In genomic region chr9:35096035-35096849, GRCh38 we compare ENCODE assay signal across 8 cellular contexts. TPM values are rescaled to one million over a fixed set of nuclear protein-coding genes. Genes with fewer than 3 reads are reported as not detected.
DNase-seq lines count a peak whose midpoint lies in the region; ATAC-seq and TF ChIP-seq lines count a peak whose summit lies in the region.

TSS of gene PIGO (minus strand) at chr9:35096591. CDS start at chr9:35095565, 1,026 bp downstream.

- 0 to 1% methylated on average over 23 to 50 of the region's 53 CpGs for WGBS in lower leg skin, 2 donors

- intact Hi-C loops in dorsolateral prefrontal cortex (cut with DNase I) (loop anchor here (2.0 to 5.0 kb wide), 3 partner anchors 15 to 199 kb away; partner anchors contain the start of gene DNAJB5 (in 1 of the 2)), lower leg skin (cut with DNase I; ENCODE audit: low total_unique reads) (no loop called here)

- ATAC-seq in GM19324 (IDR thresholded peaks at IDR 0.05; ENCODE audit: low FRiP score, unreplicated experiment) (peak; percentile 81), HG03460 (IDR thresholded peaks at IDR 0.05; ENCODE audit: unreplicated experiment) (peak; percentile 93)

- H3K27me3 ChIP-seq in dorsolateral prefrontal cortex, result no peaks in the 10 kb centered on the region

- H3K4me3 ChIP-seq in dorsolateral prefrontal cortex (peak within 1 kb of the TSS; percentile 72 to 100 (median 93)), lower leg skin (ENCODE audit: low read depth, poor library complexity, severe bottlenecking) (peak within 1 kb of the TSS; percentile 80)

- H3K27ac ChIP-seq in C4-2B, result peak within 1 kb of the TSS; percentile 93
- H3K27ac ChIP-seq in dorsolateral prefrontal cortex, result peak within 1 kb of the TSS; percentile 85 to 99 (median 96)

- DNase-seq in NCI-H69 (lab: John Stamatoyannopoulos, UW), result peak; percentile 95
- DNase-seq in activated CD4-positive, alpha-beta T cell treated with anti-CD3 and anti-CD28 coated beads, Interleukin-2, amount 50 U/mL, for 48 hours, result peak; percentile 89 to 92
- DNase-seq in dorsolateral prefrontal cortex, result peak; percentile 77 to 91 (median 90)
- DNase-seq in lower leg skin (ENCODE audit: low spot score in 2 of 2), result peak; percentile 81 to 97
- DNase-seq in stimulated activated CD4-positive, alpha-beta T cell treated with anti-CD3 and anti-CD28 coated beads, TNF-alpha, amount 100 ng/mL, for 1 hour (ENCODE audit: low read depth in 3 of 3, low spot score in 1 of 3), result peak; percentile 70 to 86 (median 73)

- peak; percentile 98 for TF ChIP-seq CTCF in C4-2B (conservative IDR thresholded peaks at IDR 0.05)
- TF ChIP-seq CTCF in dorsolateral prefrontal cortex (IDR thresholded peaks at IDR 0.05 in 54 of 56, conservative IDR thresholded peaks at IDR 0.05 in 2 of 56; ENCODE audit: low read depth in 1 of 56, partially characterized antibody in 56 of 56), result peak; percentile 52 to 92 (median 76)
- TF ChIP-seq CTCF in lower leg skin (IDR thresholded peaks at IDR 0.05), result no peak

- no peak for TF ChIP-seq POLR2A in lower leg skin (IDR thresholded peaks at IDR 0.05)

RNA-seq across cellular contexts. Expression of gene PIGO, which starts in this region (rescaled TPM):
- total RNA-seq in dorsolateral prefrontal cortex (10 to 100 TPM; 14.1 to 39.9 (median 22.4) TPM), lower leg skin (10 to 100 TPM in 3 of 4 donors, 1 to 10 TPM in 1; 9.8 to 21.3 (median 19.0) TPM)

Comparison
In these comparisons a context has a peak if more than half of its experiments do, and no peak if none do; other contexts are left out.
1. Peak in every context shown above with its lines: DNase-seq, ATAC-seq, H3K4me3 ChIP-seq and H3K27ac ChIP-seq.
2. CTCF ChIP-seq: peak in C4-2B (single experiment) and dorsolateral prefrontal cortex (56 of 56); none in lower leg skin (0 of 3).